8 cellular contexts compared by ENCODE assay signal in the genomic region with DNA sequence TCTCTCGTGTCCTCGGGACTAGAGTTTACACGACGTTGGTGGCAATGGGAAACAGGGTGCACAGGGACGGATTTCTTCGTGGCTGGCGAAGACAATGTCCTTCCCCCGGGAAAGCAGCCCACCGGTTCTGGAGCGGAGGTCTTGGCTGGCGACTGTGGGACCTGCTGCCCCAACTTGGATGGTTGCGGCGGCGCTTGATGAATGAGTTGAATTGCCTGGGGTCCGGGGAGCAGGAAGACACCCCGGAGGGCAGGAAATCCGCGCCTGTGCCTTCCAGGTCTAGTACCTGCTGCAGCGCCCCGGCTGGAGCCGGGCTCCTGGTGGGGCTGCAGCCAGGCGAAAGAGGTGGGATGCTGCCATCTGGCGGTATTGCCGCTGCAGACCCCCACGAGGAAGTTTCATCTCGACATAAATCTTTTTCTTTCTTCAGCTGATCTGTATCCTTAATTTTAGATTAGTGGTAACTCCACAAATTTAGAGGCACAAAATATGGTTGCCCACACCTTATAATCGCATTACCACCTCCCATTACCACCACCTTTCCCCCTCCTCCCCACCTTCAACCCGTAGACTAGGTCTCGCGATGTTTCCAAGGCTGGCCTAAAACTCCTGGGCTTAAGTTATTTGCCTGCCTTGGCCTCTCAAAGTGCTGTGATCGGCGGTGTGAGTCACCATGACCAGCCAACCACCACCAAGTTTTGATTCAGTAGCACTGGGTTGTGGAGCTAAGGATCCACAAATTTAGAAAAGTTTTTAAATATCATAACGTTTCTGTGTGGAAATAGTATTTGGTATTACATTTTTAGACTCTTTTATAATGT.
A peak's percentile ranks its signal among the peaks of the same experiment; 100 is the strongest.
DNase-seq lines count a peak whose midpoint lies in the region; ATAC-seq and TF ChIP-seq lines count a peak whose summit lies in the region.
"Not testable (repeated sequence)": the region's sequence is repeated elsewhere in the genome, so short reads cannot be mapped to it uniquely, and the experiment has no call there.

No MANE protein-coding gene starts in this region.

- H2AK9ac ChIP-seq in IMR-90 (replicated peaks; ENCODE audit: low read depth, low read length, poor library complexity) = not testable (repeated sequence)

- H3K9ac ChIP-seq in IMR-90 (ENCODE audit: low read depth, low read length) = not testable (repeated sequence)

- H2BK15ac ChIP-seq in IMR-90 (ENCODE audit: low read depth, low read length) = not testable (repeated sequence)

- not testable (repeated sequence) for H4K8ac ChIP-seq in IMR-90 (ENCODE audit: low read depth in 2 of 2, low read length in 2 of 2)

- not testable (repeated sequence) for BruUV-seq in IMR-90 (replicated peaks; lab: Mats Ljungman, UMichigan)

- 41% methylated on average over 12 of the region's 33 CpGs; no CpG with 5 or more reads in 1 of the 2 experiments for WGBS in IMR-90 (ENCODE audit: extremely low coverage in 2 of 2, insufficient read length in 1 of 2), 2 experiments

- dilution Hi-C loops in IMR-90 (cut with HindIII; ENCODE audit: low sequenced_read_pairs, unreplicated experiment) = not testable (repeated sequence)

- not testable (repeated sequence) for H3K9me1 ChIP-seq in IMR-90 (ENCODE audit: insufficient read depth, low read length)

- H4K91ac ChIP-seq in IMR-90 (ENCODE audit: insufficient read depth, low read depth, low read length) = not testable (repeated sequence)

- H3K4me3 ChIP-seq in IMR-90 (ENCODE audit: insufficient read depth, low read depth, low read length); choroid plexus epithelial cell (ENCODE audit: low read depth, low read length); upper lobe of right lung: not testable (repeated sequence)

- peaks cover 29% of the 10 kb centered on the region for H3K9me3 ChIP-seq in IMR-90 (ENCODE audit: control insufficient read depth, insufficient read depth, low read length)
- H3K9me3 ChIP-seq in upper lobe of right lung = not testable (repeated sequence)

- DNase-seq in DMS114 treated with DMSO at 0.1 percent for 48 hours (lab: John Stamatoyannopoulos, UW; ENCODE audit: unreplicated experiment) = peak; percentile 20
- not testable (repeated sequence) for DNase-seq in IMR-90; choroid plexus epithelial cell (ENCODE audit: low read depth); upper lobe of right lung
- peak; percentile 5 for DNase-seq in NCI-H460 (ENCODE audit: extremely low read depth, low read depth)
- peak; percentile 35 for DNase-seq in SW480 (ENCODE audit: low spot score)
- peak; percentile 26 for DNase-seq in activated T-cell treated with anti-CD3 and anti-CD28 coated beads for 4 hours
- peak; percentile 91 for DNase-seq in mesenteric fat pad (ENCODE audit: low spot score)

- not testable (repeated sequence) for H3K23ac ChIP-seq in IMR-90 (ENCODE audit: low read depth, low read length)

- H3K27me3 ChIP-seq in IMR-90 (ENCODE audit: control insufficient read depth, insufficient read depth, low read length); upper lobe of right lung: not testable (repeated sequence)

- ATAC-seq in IMR-90 (ENCODE audit: low read depth) = not testable (repeated sequence)
- peak; percentile 32 for ATAC-seq in upper lobe of right lung

- not testable (repeated sequence) for TF ChIP-seq POLR2A in IMR-90 (IDR thresholded peaks at IDR 0.05; ENCODE audit: low read depth, low read length)

- intact Hi-C loops in IMR-90 (cut with micrococcal nuclease); upper lobe of right lung (cut with DNase I): not testable (repeated sequence)

- H3K4me2 ChIP-seq in IMR-90 (ENCODE audit: low read depth, low read length) = not testable (repeated sequence)

- not testable (repeated sequence) for H3K56ac ChIP-seq in IMR-90 (ENCODE audit: extremely low read depth, insufficient read depth, low read length)

- not testable (repeated sequence) for H4K20me1 ChIP-seq in IMR-90 (ENCODE audit: insufficient read depth, low read length)

- CTCF ChIA-PET in IMR-90 (lab: Yijun Ruan, JAX) = not testable (repeated sequence)

- not testable (repeated sequence) for H3K79me1 ChIP-seq in IMR-90 (ENCODE audit: low read depth in 1 of 2, low read length in 2 of 2)

- not testable (repeated sequence) for H2AFZ ChIP-seq in IMR-90 (replicated peaks; ENCODE audit: low read length, poor library complexity)

- H2AK5ac ChIP-seq in IMR-90 (ENCODE audit: low read depth, low read length) = not testable (repeated sequence)

- not testable (repeated sequence) for H4K5ac ChIP-seq in IMR-90 (ENCODE audit: low read depth, low read length)

- TF ChIP-seq CTCF in IMR-90 (conservative IDR thresholded peaks at IDR 0.05; ENCODE audit: low read depth, low read length) (0 out of 2 replicates have a peak, but pooled peaks have one; percentile 6), choroid plexus epithelial cell (conservative IDR thresholded peaks at IDR 0.05; ENCODE audit: low read depth, low read length) (peak; percentile 26), upper lobe of right lung (IDR thresholded peaks at IDR 0.05) (peak; percentile 34)

- not testable (repeated sequence) for H3K14ac ChIP-seq in IMR-90 (replicated peaks; ENCODE audit: low read depth, low read length)

- in situ Hi-C loops in IMR-90 (cut with MboI; ENCODE audit: low sequenced_read_pairs) = not testable (repeated sequence)

- TF ChIP-seq RAD21 in IMR-90 (IDR thresholded peaks at IDR 0.05; ENCODE audit: low read length) = not testable (repeated sequence)

- H3K4me1 ChIP-seq in IMR-90 (ENCODE audit: control insufficient read depth, insufficient read depth, low read length); upper lobe of right lung: not testable (repeated sequence)

- not testable (repeated sequence) for H2BK20ac ChIP-seq in IMR-90 (ENCODE audit: low read depth, low read length)

- not testable (repeated sequence) for H3K27ac ChIP-seq in IMR-90 (ENCODE audit: insufficient read depth, low read length); upper lobe of right lung

- not testable (repeated sequence) for H3K36me3 ChIP-seq in IMR-90 (ENCODE audit: control insufficient read depth, insufficient read depth, low read length); upper lobe of right lung

- POLR2A ChIA-PET in IMR-90 (lab: Charles Lee; ENCODE audit: unreplicated experiment) = not testable (repeated sequence)

- H3K18ac ChIP-seq in IMR-90 (ENCODE audit: low read depth, low read length) = not testable (repeated sequence)

- H2BK120ac ChIP-seq in IMR-90 (ENCODE audit: low read depth, low read length) = not testable (repeated sequence)

- H3K4ac ChIP-seq in IMR-90 (ENCODE audit: low read depth, low read length) = not testable (repeated sequence)

- not testable (repeated sequence) for H2BK5ac ChIP-seq in IMR-90 (ENCODE audit: low read depth, low read length, poor library complexity, severe bottlenecking)
